1 cellular context compared by ENCODE assay signal in the genomic region with DNA sequence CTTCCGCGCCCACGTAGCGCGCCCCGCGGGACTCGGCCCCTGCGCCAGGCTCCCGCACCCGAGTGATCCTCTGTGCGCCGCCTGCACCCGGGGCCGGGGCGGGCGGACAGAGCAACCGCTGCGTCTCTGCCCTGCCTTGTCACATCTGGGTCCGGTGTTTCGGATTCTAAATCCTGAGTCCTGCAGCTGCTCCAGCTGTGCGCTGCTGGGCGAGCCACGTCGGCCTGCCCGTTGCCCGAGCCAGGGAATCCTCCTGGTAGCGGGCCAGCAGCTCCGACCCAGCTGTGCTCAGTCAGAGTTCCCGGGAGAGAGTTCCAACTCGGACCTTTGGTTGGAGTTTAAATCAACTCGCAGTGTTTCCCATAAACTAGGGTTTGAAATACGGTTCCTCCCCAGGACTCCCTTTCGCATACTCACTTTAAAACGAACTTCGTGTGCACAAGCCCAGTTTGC.
TF ChIP-seq lines count a peak whose summit lies in the region.

No MANE protein-coding gene starts in this region.

TF ChIP-seq in H1, 55 proteins besides CTCF, POLR2A, EP300 and RAD21 (continued from another document):
- TF ChIP-seq RNF2 (IDR thresholded peaks at IDR 0.05; ENCODE audit: borderline replicate concordance, low read depth, low read length, missing control alignments, poor library complexity, severe bottlenecking): peak; percentile 64
TF ChIP-seq in H1: peak in this region for 4.
